ENCODE assay signal across 1 cellular context in the genomic region with DNA sequence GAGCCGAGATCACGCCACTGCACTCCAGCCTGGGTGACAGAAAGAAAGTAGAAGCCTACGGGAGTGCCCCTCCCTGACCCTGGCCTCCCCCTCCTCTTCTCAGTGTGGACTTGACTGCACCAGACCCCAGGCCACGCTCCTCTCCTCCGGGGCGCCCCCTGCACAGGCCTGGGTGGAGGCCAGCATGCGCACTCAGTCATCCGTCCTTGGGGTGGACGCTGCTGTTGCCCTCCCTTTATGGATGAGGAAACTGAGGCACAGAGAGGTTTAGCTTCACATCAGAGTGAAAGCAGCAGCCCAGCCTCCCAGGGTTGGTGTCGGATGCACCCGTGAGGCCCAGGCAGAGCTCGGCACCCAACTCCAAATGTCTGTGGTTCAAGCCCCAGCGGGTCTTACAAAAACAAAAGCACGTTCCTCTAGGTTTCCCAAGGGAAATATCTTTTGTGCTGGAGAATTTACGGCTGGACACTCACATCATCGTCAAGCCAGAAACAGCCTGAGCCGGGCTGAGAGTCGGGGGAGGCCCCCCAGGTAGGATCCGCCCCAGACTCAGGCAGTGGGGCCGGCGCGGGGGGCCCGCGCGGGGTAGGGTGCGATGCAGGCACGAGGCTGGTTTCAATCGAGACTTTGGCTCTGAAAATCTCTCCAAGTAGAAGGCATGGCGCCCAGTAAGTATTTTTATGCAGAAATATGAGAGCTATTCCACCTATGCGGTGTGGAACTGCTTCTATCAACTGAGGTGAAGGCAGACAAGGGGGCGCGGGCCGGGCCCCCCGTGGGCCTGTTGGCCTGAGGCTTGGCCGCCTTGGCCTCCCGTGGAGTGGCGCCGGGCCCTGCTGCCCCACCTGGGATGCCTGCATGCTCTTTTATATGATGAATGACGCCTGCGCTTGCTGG.
TF ChIP-seq lines count a peak whose summit lies in the region.

No MANE protein-coding gene starts in this region.

TF ChIP-seq in HEK293, 187 proteins besides CTCF, POLR2A, EP300 and RAD21:
- no peak for TF ChIP-seq SP2 (tag by site-specific recombination; IDR thresholded peaks at IDR 0.05)
- no peak for TF ChIP-seq ZNF23 (tag by site-specific recombination; IDR thresholded peaks at IDR 0.05; ENCODE audit: borderline replicate concordance)
- no peak for TF ChIP-seq ZNF341 (tag by site-specific recombination; IDR thresholded peaks at IDR 0.05; ENCODE audit: low read depth)
- TF ChIP-seq ZNF133 (tag by site-specific recombination; IDR thresholded peaks at IDR 0.05): no peak
- TF ChIP-seq, protein P1, sequence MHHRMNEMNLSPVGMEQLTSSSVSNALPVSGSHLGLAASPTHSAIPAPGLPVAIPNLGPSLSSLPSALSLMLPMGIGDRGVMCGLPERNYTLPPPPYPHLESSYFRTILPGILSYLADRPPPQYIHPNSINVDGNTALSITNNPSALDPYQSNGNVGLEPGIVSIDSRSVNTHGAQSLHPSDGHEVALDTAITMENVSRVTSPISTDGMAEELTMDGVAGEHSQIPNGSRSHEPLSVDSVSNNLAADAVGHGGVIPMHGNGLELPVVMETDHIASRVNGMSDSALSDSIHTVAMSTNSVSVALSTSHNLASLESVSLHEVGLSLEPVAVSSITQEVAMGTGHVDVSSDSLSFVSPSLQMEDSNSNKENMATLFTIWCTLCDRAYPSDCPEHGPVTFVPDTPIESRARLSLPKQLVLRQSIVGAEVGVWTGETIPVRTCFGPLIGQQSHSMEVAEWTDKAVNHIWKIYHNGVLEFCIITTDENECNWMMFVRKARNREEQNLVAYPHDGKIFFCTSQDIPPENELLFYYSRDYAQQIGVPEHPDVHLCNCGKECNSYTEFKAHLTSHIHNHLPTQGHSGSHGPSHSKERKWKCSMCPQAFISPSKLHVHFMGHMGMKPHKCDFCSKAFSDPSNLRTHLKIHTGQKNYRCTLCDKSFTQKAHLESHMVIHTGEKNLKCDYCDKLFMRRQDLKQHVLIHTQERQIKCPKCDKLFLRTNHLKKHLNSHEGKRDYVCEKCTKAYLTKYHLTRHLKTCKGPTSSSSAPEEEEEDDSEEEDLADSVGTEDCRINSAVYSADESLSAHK (tag by site-specific recombination; IDR thresholded peaks at IDR 0.05): no peak
- 0 out of 2 replicates have a peak, but pooled peaks have one; percentile 20 for TF ChIP-seq GLIS2 (tag by site-specific recombination; IDR thresholded peaks at IDR 0.05)
- TF ChIP-seq ZNF623 (tag by site-specific recombination; IDR thresholded peaks at IDR 0.05): no peak
- TF ChIP-seq KLF7 (tag by site-specific recombination; IDR thresholded peaks at IDR 0.05; ENCODE audit: borderline replicate concordance): no peak
- no peak for TF ChIP-seq ZNF747 (tag by site-specific recombination; IDR thresholded peaks at IDR 0.05)
- no peak for TF ChIP-seq KLF8 (tag by site-specific recombination; IDR thresholded peaks at IDR 0.05)
- no peak for TF ChIP-seq ZNF24 (tag by site-specific recombination; IDR thresholded peaks at IDR 0.05)
- no peak for TF ChIP-seq ZNF777 (tag by site-specific recombination; IDR thresholded peaks at IDR 0.05; ENCODE audit: borderline replicate concordance)
- TF ChIP-seq, protein P2, sequence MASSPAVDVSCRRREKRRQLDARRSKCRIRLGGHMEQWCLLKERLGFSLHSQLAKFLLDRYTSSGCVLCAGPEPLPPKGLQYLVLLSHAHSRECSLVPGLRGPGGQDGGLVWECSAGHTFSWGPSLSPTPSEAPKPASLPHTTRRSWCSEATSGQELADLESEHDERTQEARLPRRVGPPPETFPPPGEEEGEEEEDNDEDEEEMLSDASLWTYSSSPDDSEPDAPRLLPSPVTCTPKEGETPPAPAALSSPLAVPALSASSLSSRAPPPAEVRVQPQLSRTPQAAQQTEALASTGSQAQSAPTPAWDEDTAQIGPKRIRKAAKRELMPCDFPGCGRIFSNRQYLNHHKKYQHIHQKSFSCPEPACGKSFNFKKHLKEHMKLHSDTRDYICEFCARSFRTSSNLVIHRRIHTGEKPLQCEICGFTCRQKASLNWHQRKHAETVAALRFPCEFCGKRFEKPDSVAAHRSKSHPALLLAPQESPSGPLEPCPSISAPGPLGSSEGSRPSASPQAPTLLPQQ (tag by site-specific recombination; IDR thresholded peaks at IDR 0.05): no peak
- no peak for TF ChIP-seq ZFP69B (tag by site-specific recombination; IDR thresholded peaks at IDR 0.05)
- 0 out of 2 replicates have a peak, but pooled peaks have one; percentile 30 for TF ChIP-seq ZIC2 (tag by site-specific recombination; IDR thresholded peaks at IDR 0.05)
- no peak for TF ChIP-seq ZNF549 (tag by site-specific recombination; IDR thresholded peaks at IDR 0.05)
- TF ChIP-seq TCF7L2 (IDR thresholded peaks at IDR 0.05; ENCODE audit: borderline replicate concordance, low read depth, low read length): no peak
- TF ChIP-seq ZNF544 (tag by site-specific recombination; IDR thresholded peaks at IDR 0.05): no peak
- 0 out of 2 replicates have a peak, but pooled peaks have one; percentile 25 for TF ChIP-seq GLIS1 (tag by site-specific recombination; IDR thresholded peaks at IDR 0.05)
- TF ChIP-seq ZNF223 (tag by site-specific recombination; IDR thresholded peaks at IDR 0.05): no peak
- no peak for TF ChIP-seq ZNF350 (tag by site-specific recombination; IDR thresholded peaks at IDR 0.05)
- TF ChIP-seq, protein P3, sequence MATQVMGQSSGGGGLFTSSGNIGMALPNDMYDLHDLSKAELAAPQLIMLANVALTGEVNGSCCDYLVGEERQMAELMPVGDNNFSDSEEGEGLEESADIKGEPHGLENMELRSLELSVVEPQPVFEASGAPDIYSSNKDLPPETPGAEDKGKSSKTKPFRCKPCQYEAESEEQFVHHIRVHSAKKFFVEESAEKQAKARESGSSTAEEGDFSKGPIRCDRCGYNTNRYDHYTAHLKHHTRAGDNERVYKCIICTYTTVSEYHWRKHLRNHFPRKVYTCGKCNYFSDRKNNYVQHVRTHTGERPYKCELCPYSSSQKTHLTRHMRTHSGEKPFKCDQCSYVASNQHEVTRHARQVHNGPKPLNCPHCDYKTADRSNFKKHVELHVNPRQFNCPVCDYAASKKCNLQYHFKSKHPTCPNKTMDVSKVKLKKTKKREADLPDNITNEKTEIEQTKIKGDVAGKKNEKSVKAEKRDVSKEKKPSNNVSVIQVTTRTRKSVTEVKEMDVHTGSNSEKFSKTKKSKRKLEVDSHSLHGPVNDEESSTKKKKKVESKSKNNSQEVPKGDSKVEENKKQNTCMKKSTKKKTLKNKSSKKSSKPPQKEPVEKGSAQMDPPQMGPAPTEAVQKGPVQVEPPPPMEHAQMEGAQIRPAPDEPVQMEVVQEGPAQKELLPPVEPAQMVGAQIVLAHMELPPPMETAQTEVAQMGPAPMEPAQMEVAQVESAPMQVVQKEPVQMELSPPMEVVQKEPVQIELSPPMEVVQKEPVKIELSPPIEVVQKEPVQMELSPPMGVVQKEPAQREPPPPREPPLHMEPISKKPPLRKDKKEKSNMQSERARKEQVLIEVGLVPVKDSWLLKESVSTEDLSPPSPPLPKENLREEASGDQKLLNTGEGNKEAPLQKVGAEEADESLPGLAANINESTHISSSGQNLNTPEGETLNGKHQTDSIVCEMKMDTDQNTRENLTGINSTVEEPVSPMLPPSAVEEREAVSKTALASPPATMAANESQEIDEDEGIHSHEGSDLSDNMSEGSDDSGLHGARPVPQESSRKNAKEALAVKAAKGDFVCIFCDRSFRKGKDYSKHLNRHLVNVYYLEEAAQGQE (tag by site-specific recombination; IDR thresholded peaks at IDR 0.05): no peak
TF ChIP-seq in HEK293: peak in this region for 3.
